In genomic region chr17:50213026-50214015, GRCh38 we compare ENCODE assay signal across 9 cellular contexts. TPM values are rescaled to one million over a fixed set of nuclear protein-coding genes. Genes with fewer than 3 reads are reported as not detected.
DNase-seq lines count a peak whose midpoint lies in the region; ATAC-seq, FAIRE-seq and TF ChIP-seq lines count a peak whose summit lies in the region.
"Had no signal": no experiment of that assay in that cellular context is flagged by ENCODE, and none has a peak within 500 bp of the region (broad histone marks: within the 10 kb centered on the region; RNA-seq: fewer than 3 reads in every experiment).

No MANE protein-coding gene starts in this region.

- ATAC-seq in activated CD4-positive, alpha-beta T cell treated with anti-CD3 and anti-CD28 coated beads for 36 hours = peak; percentile 99
- no peak for ATAC-seq in gastrocnemius medialis

- TF ChIP-seq POLR2A in H1 (IDR thresholded peaks at IDR 0.05; ENCODE audit: control extremely low read depth in 1 of 2, low read depth in 2 of 2, low read length in 2 of 2) (no peak), gastrocnemius medialis (IDR thresholded peaks at IDR 0.05) (no peak)

- H2BK20ac ChIP-seq in H1 (ENCODE audit: low read length) = 0 out of 2 replicates have a peak overlapping the region, but pooled peaks have one; percentile 5

- no peak for TF ChIP-seq EP300 in H1 (IDR thresholded peaks at IDR 0.05; ENCODE audit: borderline replicate concordance in 1 of 2, low read depth in 2 of 2, low read length in 2 of 2)

- H3K4me3 ChIP-seq in H7 (ENCODE audit: insufficient read depth, low read depth, low read length) (no peak overlapping the region), H1 (ENCODE audit: extremely low read depth in 1 of 4, insufficient read depth in 2 of 4, low read depth in 3 of 4, low read length in 4 of 4) (no peak overlapping the region), stomach smooth muscle (ENCODE audit: low read length in 2 of 2) (no peak overlapping the region), gastrocnemius medialis (no peak overlapping the region)

- H3K4me1 ChIP-seq in H1 (replicated peaks in 1 of 4; ENCODE audit: control insufficient read depth in 3 of 4, insufficient read depth in 4 of 4, low read length in 3 of 4) = peaks cover 13 to 36% (median 28%) of the 10 kb centered on the region in 4 experiments
- peaks cover 51% of the 10 kb centered on the region for H3K4me1 ChIP-seq in stomach smooth muscle (ENCODE audit: control insufficient read depth, insufficient read depth, low read length)
- H3K4me1 ChIP-seq in gastrocnemius medialis = peaks cover 4 to 15% of the 10 kb centered on the region in 2 donors

- no peak overlapping the region for H2AFZ ChIP-seq in H1 (ENCODE audit: low read length)

- intact Hi-C loops in activated CD4-positive, alpha-beta T cell treated with anti-CD3 and anti-CD28 coated beads for 36 hours (cut with DNase I, micrococcal nuclease) = no loop called here
- intact Hi-C loops in gastrocnemius medialis (cut with DNase I; ENCODE audit: low total_unique reads) = no loop called here

- no peaks in the 10 kb centered on the region for H3K9me3 Mint-ChIP-seq in activated CD4-positive, alpha-beta T cell treated with anti-CD3 and anti-CD28 coated beads for 36 hours (ENCODE audit: low read depth)

- H2BK5ac ChIP-seq in H1 (ENCODE audit: low read depth, low read length) = no peak overlapping the region

- no peak overlapping the region for H4K8ac ChIP-seq in H1 (ENCODE audit: extremely low read depth, insufficient read depth, low read length)

- CTCF ChIA-PET in activated CD4-positive, alpha-beta T cell treated with anti-CD3 and anti-CD28 coated beads for 36 hours (lab: Charles Lee) = interaction anchor here (0.6 to 6.4 kb wide), 9 partner anchors 11 to 119 kb away, joined by 3 to 90 read pairs (median 4); partner anchors contain the start of genes COL1A1, PDK2 and TMEM92
- CTCF ChIA-PET in H1 (lab: Charles Lee; ENCODE audit: partially characterized antibody) = interaction anchor here (0.6 to 24.4 kb wide), 19 partner anchors 8 to 215 kb away, joined by 3 to 1349 read pairs (median 5); partner anchors contain the start of genes COL1A1 and TMEM92

- no peak overlapping the region for H3K23ac ChIP-seq in H1 (ENCODE audit: insufficient read length)

- peaks cover 4% of the 10 kb centered on the region for H3K27me3 Mint-ChIP-seq in activated CD4-positive, alpha-beta T cell treated with anti-CD3 and anti-CD28 coated beads for 36 hours

- peak overlapping the region; percentile 29; the same call in 1 of the 2 replicates for H2BK12ac ChIP-seq in H1 (ENCODE audit: low read depth, low read length)

- POLR2A ChIA-PET in activated CD4-positive, alpha-beta T cell treated with anti-CD3 and anti-CD28 coated beads for 36 hours (lab: Charles Lee) = interaction anchor here (0.7 to 0.9 kb wide), 2 partner anchors 12 to 44 kb away, joined by 3 read pairs; partner anchors contain the start of gene COL1A1
- POLR2A ChIA-PET in H1 (lab: Charles Lee; ENCODE audit: partially characterized antibody) = interaction anchor here (0.6 to 1.6 kb wide), 5 partner anchors 13 to 1670 kb away, joined by 3 to 8 read pairs (median 3); partner anchors contain the start of gene COL1A1

- H3K36me3 ChIP-seq in H7 (replicated peaks; ENCODE audit: control insufficient read depth, insufficient read depth, low read length) (no peaks in the 10 kb centered on the region), H1 (ENCODE audit: control insufficient read depth in 2 of 4, insufficient read depth in 4 of 4, low read length in 3 of 4) (no peaks in the 10 kb centered on the region), stomach smooth muscle (ENCODE audit: control insufficient read depth in 2 of 2, insufficient read depth in 2 of 2, low read length in 2 of 2) (no peaks in the 10 kb centered on the region), gastrocnemius medialis (no peaks in the 10 kb centered on the region)

- H3K4me1 Mint-ChIP-seq in activated CD4-positive, alpha-beta T cell treated with anti-CD3 and anti-CD28 coated beads for 36 hours = peaks cover 16% of the 10 kb centered on the region

- H3K4me2 ChIP-seq in H1 (ENCODE audit: insufficient read depth in 1 of 2, low read depth in 2 of 2, low read length in 2 of 2) = no peak overlapping the region

- H3K14ac ChIP-seq in H1 (ENCODE audit: insufficient read length) = no peak overlapping the region

- H3K9ac ChIP-seq in H1 (replicated peaks in 1 of 4; ENCODE audit: extremely low read depth in 1 of 4, low read depth in 3 of 4, low read length in 3 of 4) (no peak overlapping the region), stomach smooth muscle (ENCODE audit: low read length in 2 of 2) (no peak overlapping the region)

- TF ChIP-seq RAD21 in H1 (IDR thresholded peaks at IDR 0.05 in 1 of 2, conservative IDR thresholded peaks at IDR 0.05 in 1 of 2; ENCODE audit: low read depth in 2 of 2, low read length in 2 of 2) = peak; percentile 18 to 43; a peak in 2 of 4 replicates

- no peaks in the 10 kb centered on the region for H3K79me1 ChIP-seq in H1 (ENCODE audit: low read depth, low read length)

- no peak for FAIRE-seq in H1 (lab: Jason Lieb, UNC)
- FAIRE-seq in frontal cortex (lab: Jason Lieb, UNC) = no peak

- 74% methylated on average over 9 of the region's 9 CpGs; no CpG with 5 or more reads in 1 of the 2 experiments for WGBS in H1 (ENCODE audit: extremely low coverage in 1 of 2, insufficient coverage in 1 of 2, insufficient read length in 1 of 2, insufficient replicate concordance in 2 of 2, low coverage in 1 of 2, low lambda C conversion rate in 2 of 2, missing lambda C conversion rate in 1 of 2), 2 experiments

- H3K56ac ChIP-seq in H1 (replicated peaks; ENCODE audit: insufficient read length, low read depth, low read length) = no peak overlapping the region

- H3K27ac Mint-ChIP-seq in activated CD4-positive, alpha-beta T cell treated with anti-CD3 and anti-CD28 coated beads for 36 hours = no peak overlapping the region

- peak overlapping the region; percentile 58 for H4K91ac ChIP-seq in H1 (replicated peaks; ENCODE audit: insufficient read length, low read length)

- H2AK5ac ChIP-seq in H1 (ENCODE audit: low read depth, low read length) = no peak overlapping the region

- no peak overlapping the region for H3K4ac ChIP-seq in H1 (replicated peaks; ENCODE audit: insufficient read length, low read depth, low read length)

- H3K79me2 ChIP-seq in H1 (ENCODE audit: control insufficient read depth in 1 of 2, insufficient read depth in 2 of 2, low read length in 2 of 2) = no peaks in the 10 kb centered on the region

- peak; percentile 35 to 56 (median 52); a peak in 3 of 4 replicates for TF ChIP-seq CTCF in H1 (IDR thresholded peaks at IDR 0.05; ENCODE audit: control extremely low read depth in 1 of 3, insufficient read depth in 1 of 3, low read depth in 1 of 3, low read length in 3 of 3)
- TF ChIP-seq CTCF in gastrocnemius medialis (IDR thresholded peaks at IDR 0.05 in 4 of 5, conservative IDR thresholded peaks at IDR 0.05 in 1 of 5) = no peak

- H4K20me1 ChIP-seq in H1 (replicated peaks in 1 of 2; ENCODE audit: control insufficient read depth in 1 of 2, insufficient read depth in 2 of 2, low read length in 2 of 2) = no peaks in the 10 kb centered on the region

- no peaks in the 10 kb centered on the region; the same call in 1 of the 2 replicates for H3K23me2 ChIP-seq in H1 (ENCODE audit: low read depth, low read length)

- H3K18ac ChIP-seq in H1 (ENCODE audit: extremely low read depth, low read length) = 0 out of 2 replicates have a peak overlapping the region, but pooled peaks have one; percentile 6

- H3K36me3 Mint-ChIP-seq in activated CD4-positive, alpha-beta T cell treated with anti-CD3 and anti-CD28 coated beads for 36 hours (ENCODE audit: low read depth) = no peaks in the 10 kb centered on the region

- no peak overlapping the region for H3K4me3 Mint-ChIP-seq in activated CD4-positive, alpha-beta T cell treated with anti-CD3 and anti-CD28 coated beads for 36 hours

- H3K27ac ChIP-seq in H1 (ENCODE audit: low read depth, low read length) = no peak overlapping the region
- peak overlapping the region; percentile 18 for H3K27ac ChIP-seq in stomach smooth muscle (ENCODE audit: low read length)
- peak overlapping the region in 1 of 4 donors; percentile 41 for H3K27ac ChIP-seq in gastrocnemius medialis

- H2BK120ac ChIP-seq in H1 (replicated peaks; ENCODE audit: low read depth, low read length) = no peak overlapping the region

- H4K5ac ChIP-seq in H1 (ENCODE audit: insufficient read length, low read depth, low read length) = no peak overlapping the region

- H3K27me3 ChIP-seq in H7 (ENCODE audit: control insufficient read depth, insufficient read depth, low read length) (no peaks in the 10 kb centered on the region), H1 (replicated peaks in 1 of 4; ENCODE audit: control insufficient read depth in 3 of 4, extremely low read depth in 1 of 4, insufficient read depth in 3 of 4, low read length in 3 of 4) (no peaks in the 10 kb centered on the region; a peak in 1 of 7 replicates), stomach smooth muscle (ENCODE audit: control insufficient read depth in 1 of 2, insufficient read depth in 2 of 2, low read length in 2 of 2) (no peaks in the 10 kb centered on the region), gastrocnemius medialis (peaks cover 5 to 25% (median 20%) of the 10 kb centered on the region in 3 donors)

- peak; percentile 81 for DNase-seq in activated CD4-positive, alpha-beta T cell treated with anti-CD3 and anti-CD28 coated beads for 36 hours
- DNase-seq in activated CD4-positive, alpha-beta T cell treated with anti-CD3 and anti-CD28 coated beads for 1 hour = no peak
- peak; percentile 85 for DNase-seq in H7
- DNase-seq in NCI-H82 (lab: John Stamatoyannopoulos, UW) = peak; percentile 76
- no peak for DNase-seq in H1 (ENCODE audit: low read depth in 1 of 2, low spot score in 2 of 2)
- DNase-seq in frontal cortex (ENCODE audit: low spot score in 2 of 2) = no peak
- DNase-seq in gastrocnemius medialis = no peak

- H2BK15ac ChIP-seq in H1 (ENCODE audit: low read length) = no peak overlapping the region

- H3K9me3 ChIP-seq in H1 (ENCODE audit: insufficient read depth in 2 of 2, low read depth in 1 of 2, low read length in 1 of 2) = no peaks in the 10 kb centered on the region
- no peaks in the 10 kb centered on the region for H3K9me3 ChIP-seq in stomach smooth muscle (ENCODE audit: control insufficient read depth in 2 of 2, low read length in 2 of 2)
- no peaks in the 10 kb centered on the region for H3K9me3 ChIP-seq in gastrocnemius medialis

- in situ Hi-C loops in gastrocnemius medialis (cut with MboI; ENCODE audit: low sequenced_read_pairs in 4 of 4) = no loop called here

RNA-seq across cellular contexts. Expression of gene COL1A1, which starts 11.9 kb away (rescaled TPM):
- total RNA-seq in activated CD4-positive, alpha-beta T cell treated with anti-CD3 and anti-CD28 coated beads for 36 hours = under 1 TPM; 0.55 to 0.70 TPM
- total RNA-seq in H7 (2014; rRNA removed; shearing (Covaris generic)) = 8.2 and 9.4 TPM in 2 replicates
- 80.4 and 88.1 TPM in 2 replicates for total RNA-seq in H1 (2021; fragmentation: NEBNext Ultra II Directional; extraction: Animal tissue kit (Norgen Biotek cat#: 25700))
- polyA plus RNA-seq in H1 (2011; rRNA removed) = 14.1 and 27.3 TPM in 2 replicates
- polyA plus RNA-seq in H1 (2011; cell fraction: cytosol; rRNA removed) = 9.3 TPM
- 112 TPM for polyA plus RNA-seq in H1 (2011; cell fraction: nucleus; rRNA removed)
- polyA plus RNA-seq in H1 (2012, experiment 1 of 2) = 59.0 to 109 TPM (median 93.2 TPM) in 4 replicates
- polyA plus RNA-seq in H1 (2012, experiment 2 of 2) = 56.3 TPM
- polyA plus RNA-seq in H1 (2013, experiment 1 of 2) = 109 TPM
- polyA plus RNA-seq in H1 (2013, experiment 2 of 2) = 85.3 TPM
- 50.2 and 51.4 TPM in 2 replicates for polyA minus RNA-seq in H1 (2011; rRNA and poly(A)+ RNA removed)
- 33.6 TPM for polyA minus RNA-seq in H1 (2011; cell fraction: cytosol; rRNA and poly(A)+ RNA removed)
- 122 TPM for polyA minus RNA-seq in H1 (2011; cell fraction: nucleus; rRNA and poly(A)+ RNA removed)
- total RNA-seq in frontal cortex (26.1 TPM), gastrocnemius medialis (1 to 10 TPM; 1.7 to 9.5 (median 5.1) TPM)

RNA-seq across cellular contexts. Expression of gene SGCA, which starts 47.5 kb away (rescaled TPM):
- under 1 TPM in 1 of 2 experiments, not detected in 1; 0.26 TPM for total RNA-seq in activated CD4-positive, alpha-beta T cell treated with anti-CD3 and anti-CD28 coated beads for 36 hours
- 0.52 and 1.1 TPM in 2 replicates for total RNA-seq in H7 (2014; rRNA removed; shearing (Covaris generic))
- total RNA-seq in H1 (2021; fragmentation: NEBNext Ultra II Directional; extraction: Animal tissue kit (Norgen Biotek cat#: 25700)) = not detected in 2 replicates
- polyA plus RNA-seq in H1 (2011; rRNA removed) = 0.12 and 0.36 TPM in 2 replicates
- 0.18 TPM for polyA plus RNA-seq in H1 (2011; cell fraction: cytosol; rRNA removed)
- polyA plus RNA-seq in H1 (2011; cell fraction: nucleus; rRNA removed) = 0.27 TPM
- 0.31 to 0.65 TPM in 2 of 4 replicates, not detected in the others for polyA plus RNA-seq in H1 (2012, experiment 1 of 2)
- polyA plus RNA-seq in H1 (2012, experiment 2 of 2) = 0.43 TPM
- polyA plus RNA-seq in H1 (2013, experiment 1 of 2) = 0.36 TPM
- 0.33 TPM for polyA plus RNA-seq in H1 (2013, experiment 2 of 2)
- not detected in 2 replicates for polyA minus RNA-seq in H1 (2011; rRNA and poly(A)+ RNA removed)
- polyA minus RNA-seq in H1 (2011; cell fraction: cytosol; rRNA and poly(A)+ RNA removed) = not detected
- polyA minus RNA-seq in H1 (2011; cell fraction: nucleus; rRNA and poly(A)+ RNA removed) = not detected
- not detected for total RNA-seq in frontal cortex
- 100 to 1,000 TPM; 227 to 385 (median 292) TPM for total RNA-seq in gastrocnemius medialis
- total RNA-seq: lung microvascular endothelial cell had no signal

Comparison
In these comparisons a context has a peak if more than half of its experiments do, and no peak if none do; other contexts are left out.
1. DNase-seq: peak in activated CD4-positive, alpha-beta T cell treated with anti-CD3 and anti-CD28 coated beads for 36 hours (single experiment), H7 (single experiment) and NCI-H82 (single experiment); none in activated CD4-positive, alpha-beta T cell treated with anti-CD3 and anti-CD28 coated beads for 1 hour (single experiment), H1 (0 of 2), frontal cortex (0 of 2) and gastrocnemius medialis (0 of 2).
2. CTCF ChIP-seq: peak in H1 (3 of 3); none in gastrocnemius medialis (0 of 5).
3. RNA of gene SGCA, which starts 47.5 kb away (total RNA-seq): 227 to 385 TPM in gastrocnemius medialis; 0.52 to 1.1 TPM in H7, 0.26 TPM in activated CD4-positive, alpha-beta T cell treated with anti-CD3 and anti-CD28 coated beads for 36 hours, not detected in H1 and not detected in frontal cortex (single experiment); every median in the first group is over 100 times any median in the second.